In the genomic region with DNA sequence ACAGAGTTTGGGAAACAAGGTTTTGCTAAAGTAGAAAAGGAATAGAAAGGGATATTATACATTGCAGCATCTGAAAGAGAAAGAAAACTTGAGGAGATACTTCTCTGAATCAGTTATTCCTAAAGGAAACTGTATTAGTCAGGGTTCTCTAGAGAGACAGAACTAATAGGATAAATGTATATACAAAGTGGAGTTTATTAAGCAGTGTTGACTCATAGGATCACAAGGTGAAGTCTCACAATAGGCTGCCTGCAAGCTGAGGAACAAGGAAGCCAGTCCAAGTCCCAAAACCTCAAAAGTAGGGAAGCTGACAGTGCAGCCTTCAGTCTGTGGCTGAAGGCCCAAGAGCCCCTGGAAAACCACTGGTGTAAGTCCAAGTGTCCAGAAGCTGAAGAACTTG, we compare ENCODE assay signal across 8 cellular contexts.
DNase-seq lines count a peak whose midpoint lies in the region; ATAC-seq, FAIRE-seq and TF ChIP-seq lines count a peak whose summit lies in the region.
"Not testable (repeated sequence)": the region's sequence is repeated elsewhere in the genome, so short reads cannot be mapped to it uniquely, and the experiment has no call there.

No MANE protein-coding gene starts in this region.

- H3K27me3 ChIP-seq in AG04450 (ENCODE audit: control insufficient read depth, insufficient read depth, low read length); RWPE2 (ENCODE audit: insufficient read depth, poor library complexity, severe bottlenecking); endothelial cell of umbilical vein (ENCODE audit: control insufficient read depth in 2 of 2, insufficient read depth in 2 of 2, low read length in 2 of 2): not testable (repeated sequence)

- not testable (repeated sequence) for TF ChIP-seq CTCF in AG04450 (IDR thresholded peaks at IDR 0.05; ENCODE audit: low read depth, low read length); RWPE2 (IDR thresholded peaks at IDR 0.05; ENCODE audit: poor library complexity, severe bottlenecking); endothelial cell of umbilical vein (IDR thresholded peaks at IDR 0.05; ENCODE audit: extremely low read depth in 1 of 2, insufficient read depth in 1 of 2, low read depth in 1 of 2, low read length in 2 of 2); fibroblast of pulmonary artery (IDR thresholded peaks at IDR 0.05; ENCODE audit: low read length, missing control alignments); retinal pigment epithelial cell (conservative IDR thresholded peaks at IDR 0.05; ENCODE audit: low read depth, low read length)

- not testable (repeated sequence) for FAIRE-seq in endothelial cell of umbilical vein (lab: Jason Lieb, UNC)

- BruUV-seq in endothelial cell of umbilical vein (replicated peaks; lab: Mats Ljungman, UMichigan) = not testable (repeated sequence)

- not testable (repeated sequence) for H3K9ac ChIP-seq in endothelial cell of umbilical vein (replicated peaks; ENCODE audit: extremely low read depth, insufficient read depth, low read length)

- TF ChIP-seq POLR2A in endothelial cell of umbilical vein (IDR thresholded peaks at IDR 0.05; ENCODE audit: low read depth, low read length) = not testable (repeated sequence)

- H3K27ac ChIP-seq in AG04450 (ENCODE audit: low read depth, low read length) = peak overlapping the region; percentile 43
- not testable (repeated sequence) for H3K27ac ChIP-seq in RWPE2 (ENCODE audit: poor library complexity, severe bottlenecking); endothelial cell of umbilical vein (ENCODE audit: insufficient read depth, low read depth, low read length)

- H4K20me1 ChIP-seq in endothelial cell of umbilical vein (replicated peaks; ENCODE audit: control insufficient read depth, extremely low read depth, insufficient read depth, low read length) = not testable (repeated sequence)

- not testable (repeated sequence) for H3K9me3 ChIP-seq in AG04450 (ENCODE audit: control insufficient read depth, insufficient read depth, low read length); RWPE2 (ENCODE audit: severe bottlenecking); endothelial cell of umbilical vein (replicated peaks; ENCODE audit: control insufficient read depth, insufficient read depth, low read length)

- not testable (repeated sequence) for H3K4me3 ChIP-seq in AG04450 (ENCODE audit: low read depth, low read length); RWPE2 (ENCODE audit: severe bottlenecking); endothelial cell of umbilical vein (replicated peaks in 1 of 3; ENCODE audit: insufficient read depth in 1 of 3, low read depth in 1 of 3, low read length in 3 of 3); fibroblast of pulmonary artery (replicated peaks; ENCODE audit: low read depth, low read length); retinal pigment epithelial cell (ENCODE audit: low read length)

- not testable (repeated sequence) for H3K4me2 ChIP-seq in endothelial cell of umbilical vein (ENCODE audit: insufficient read depth, low read length)

- ATAC-seq in RWPE2 (ENCODE audit: low read depth) = 0 out of 3 replicates have a peak, but pooled peaks have one; percentile 40

- CTCF ChIA-PET in AG04450 (lab: Charles Lee) = not testable (repeated sequence)
- CTCF ChIA-PET in endothelial cell of umbilical vein (lab: Charles Lee) = interaction anchor here (1.5 kb wide), 1 partner anchor 19 kb away, joined by 3 read pairs; no protein-coding TSS in a partner anchor

- H3K36me3 ChIP-seq in RWPE2 (ENCODE audit: low read depth); endothelial cell of umbilical vein (ENCODE audit: control insufficient read depth in 2 of 2, extremely low read depth in 1 of 2, insufficient read depth in 2 of 2, low read length in 2 of 2): not testable (repeated sequence)

- not testable (repeated sequence) for H3K9me1 ChIP-seq in endothelial cell of umbilical vein (replicated peaks; ENCODE audit: control insufficient read depth, extremely low read depth, insufficient read depth, low read length)

- dilution Hi-C loops in endothelial cell of umbilical vein (cut with MboI; ENCODE audit: extremely low pct_ligation_motif_present, low sequenced_read_pairs) = not testable (repeated sequence)

- POLR2A ChIA-PET in AG04450 (lab: Yijun Ruan, JAX); endothelial cell of umbilical vein (lab: Charles Lee): not testable (repeated sequence)

- DNase-seq in AG04450 (ENCODE audit: low read depth, low spot score) (peak; percentile 29), HT1080 (ENCODE audit: low read depth) (peak; percentile 47), astrocyte of the hippocampus (ENCODE audit: low read depth, low spot score) (peak; percentile 21), endothelial cell of umbilical vein (ENCODE audit: low read depth, low spot score) (peak; percentile 32), fibroblast of pulmonary artery (ENCODE audit: low read depth) (peak; percentile 28), iris pigment epithelial cell (ENCODE audit: low read depth) (peak; percentile 70), retinal pigment epithelial cell (ENCODE audit: low read depth) (peak; percentile 62)
- not testable (repeated sequence) for DNase-seq in RWPE2 (ENCODE audit: low spot score)

- intact Hi-C loops in endothelial cell of umbilical vein (cut with micrococcal nuclease) = not testable (repeated sequence)

- peak overlapping the region; percentile 41 for H2AFZ ChIP-seq in endothelial cell of umbilical vein (ENCODE audit: low read depth, low read length)

- H3K4me1 ChIP-seq in RWPE2 (ENCODE audit: insufficient read depth, poor library complexity, severe bottlenecking); endothelial cell of umbilical vein (ENCODE audit: control insufficient read depth, extremely low read depth, insufficient read depth, low read length): not testable (repeated sequence)

- not testable (repeated sequence) for H3K79me2 ChIP-seq in endothelial cell of umbilical vein (ENCODE audit: control insufficient read depth, insufficient read depth, low read length)

TF ChIP-seq in endothelial cell of umbilical vein, 7 proteins besides CTCF, POLR2A, EP300 and RAD21:
- TF ChIP-seq FOS (IDR thresholded peaks at IDR 0.05; ENCODE audit: borderline replicate concordance, insufficient read depth, low read length) = peak; percentile 53
